Comparison of ENCODE assay signal across 17 cellular contexts in the genomic region with DNA sequence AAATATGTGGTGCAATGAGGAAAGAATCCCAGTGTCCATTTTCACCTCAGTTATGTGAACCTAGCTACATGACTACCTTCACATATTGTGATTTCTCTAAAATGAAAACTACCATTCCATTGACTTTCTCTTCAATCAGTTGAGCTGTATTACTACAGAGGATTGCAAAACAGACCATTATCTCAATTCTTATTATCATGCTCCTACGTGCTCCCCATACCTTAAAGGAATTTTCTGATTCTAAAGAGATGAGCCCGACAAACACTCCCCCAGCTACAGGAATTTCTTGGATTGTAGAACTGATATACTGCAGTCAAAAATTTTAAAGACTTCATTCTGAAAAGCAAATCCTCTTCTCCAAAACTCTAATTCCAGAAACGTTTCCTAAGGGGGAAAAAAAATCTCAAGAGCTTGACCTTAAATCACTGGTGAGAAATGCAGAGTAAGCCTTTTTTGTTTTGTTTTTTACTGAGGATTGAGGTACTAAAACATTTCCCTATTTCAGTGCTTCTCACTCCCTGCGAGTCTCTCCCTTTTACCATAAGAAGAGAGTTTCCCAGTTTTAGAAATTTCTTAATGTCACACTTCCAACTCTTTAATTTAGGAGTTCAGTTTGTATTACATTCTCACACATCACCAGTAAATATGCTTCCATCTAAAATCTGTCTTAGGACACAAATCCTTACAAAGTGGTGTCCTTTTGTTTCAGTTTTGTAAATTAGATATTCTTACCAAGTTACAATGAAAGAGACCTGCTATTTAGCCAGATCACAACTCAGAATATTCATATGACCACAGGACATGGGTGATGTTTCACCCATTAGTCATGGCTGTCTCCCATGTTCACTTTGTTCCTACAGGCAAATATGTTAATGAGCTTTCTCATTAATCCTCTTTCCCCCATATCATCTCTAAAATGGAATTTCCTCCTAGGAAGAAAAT.
DNase-seq lines count a peak whose midpoint lies in the region; ATAC-seq, FAIRE-seq and TF ChIP-seq lines count a peak whose summit lies in the region.
"Had no signal": no experiment of that assay in that cellular context is flagged by ENCODE, and none has a peak within 500 bp of the region (broad histone marks: within the 10 kb centered on the region; RNA-seq: fewer than 3 reads in every experiment).

No MANE protein-coding gene starts in this region.

- POLR2A ChIA-PET in HepG2 (lab: Yijun Ruan, JAX), result no interaction called here

- H3K4me3 ChIP-seq in HepG2 (replicated peaks in 1 of 3; ENCODE audit: insufficient read depth in 1 of 3, low read depth in 2 of 3, low read length in 3 of 3) (no peak overlapping the region), right lobe of liver (no peak overlapping the region), WERI-Rb-1 (ENCODE audit: low read depth, low read length) (no peak overlapping the region), Karpas-422 (ENCODE audit: low read length) (no peak overlapping the region)
- H3K4me3 ChIP-seq: body of pancreas, PC-9, upper lobe of left lung had no signal

- WGBS in HepG2 (ENCODE audit: low lambda C conversion rate), result 11% methylated on average over 4 of the region's 4 CpGs
- 52% methylated on average over 4 of the region's 4 CpGs for WGBS in right lobe of liver (ENCODE audit: insufficient coverage, low coverage, low lambda C conversion rate, missing lambda C conversion rate)

- H3K4me1 ChIP-seq in HepG2 (ENCODE audit: insufficient read depth, low read length) (no peaks in the 10 kb centered on the region), right lobe of liver (peaks cover 0 to 15% (median 0%) of the 10 kb centered on the region in 4 donors), foreskin keratinocyte (peaks cover 36% of the 10 kb centered on the region), Karpas-422 (ENCODE audit: low read length) (no peaks in the 10 kb centered on the region)
- H3K4me1 ChIP-seq: body of pancreas had no signal

- TF ChIP-seq POLR2A in HepG2 (IDR thresholded peaks at IDR 0.05; ENCODE audit: insufficient read depth in 1 of 2, low read depth in 2 of 2, low read length in 2 of 2) (no peak), right lobe of liver (IDR thresholded peaks at IDR 0.05) (no peak)

- TF ChIP-seq EP300 in HepG2 (IDR thresholded peaks at IDR 0.05; ENCODE audit: low read depth in 2 of 2, low read length in 2 of 2) (no peak), HepG2 (CRISPR knock-in tag; IDR thresholded peaks at IDR 0.05; ENCODE audit: borderline replicate concordance) (no peak)

- H2AFZ ChIP-seq in HepG2 (ENCODE audit: low read length) (no peak overlapping the region), Karpas-422 (ENCODE audit: low read length) (no peak overlapping the region)
- H2AFZ ChIP-seq: PC-9 had no signal

- no peaks in the 10 kb centered on the region for H3K36me3 ChIP-seq in HepG2 (replicated peaks in 1 of 2; ENCODE audit: control insufficient read depth in 1 of 2, insufficient read depth in 2 of 2, low read length in 2 of 2)
- H3K36me3 ChIP-seq in right lobe of liver, result no peaks in the 10 kb centered on the region
- H3K36me3 ChIP-seq in WERI-Rb-1, result peaks cover 33% of the 10 kb centered on the region
- H3K36me3 ChIP-seq in Karpas-422 (ENCODE audit: insufficient read depth, low read length), result no peaks in the 10 kb centered on the region
- H3K36me3 ChIP-seq: upper lobe of left lung had no signal

- no peaks in the 10 kb centered on the region for H3K9me2 ChIP-seq in Karpas-422 (replicated peaks; ENCODE audit: insufficient read depth, low read length)

- intact Hi-C loops in HepG2 (cut with micrococcal nuclease; ENCODE audit: unreplicated experiment) (no loop called here), right lobe of liver (cut with DNase I) (no loop called here)

- H3K9ac ChIP-seq in HepG2 (ENCODE audit: insufficient read depth, low read depth, low read length) (no peak overlapping the region), Karpas-422 (ENCODE audit: low read length) (no peak overlapping the region)

- FAIRE-seq in HepG2 (lab: Jason Lieb, UNC), result no peak

- no peak for ATAC-seq in HepG2
- no peak for ATAC-seq in right lobe of liver
- peak; percentile 82 for ATAC-seq in foreskin keratinocyte
- no peak for ATAC-seq in HG02759 (IDR thresholded peaks at IDR 0.05; ENCODE audit: unreplicated experiment)
- no peak for ATAC-seq in GM18873 (IDR thresholded peaks at IDR 0.05; ENCODE audit: low FRiP score, unreplicated experiment)
- ATAC-seq: body of pancreas; effector memory CD8-positive, alpha-beta T cell had no signal

- TF ChIP-seq RAD21 in HepG2 (CRISPR knock-in tag; IDR thresholded peaks at IDR 0.05), result no peak

- in situ Hi-C loops in HepG2 (cut with HindIII; ENCODE audit: extremely low pct_ligation_motif_present, low pct_unique_long_range_greater_than_20kb), result no loop called here

- no peaks in the 10 kb centered on the region for H3K79me2 ChIP-seq in HepG2 (ENCODE audit: insufficient read depth, low read length)
- H3K79me2 ChIP-seq in Karpas-422 (ENCODE audit: low read length), result no peaks in the 10 kb centered on the region

- no peaks in the 10 kb centered on the region for H4K20me1 ChIP-seq in HepG2 (ENCODE audit: insufficient read depth, low read length)
- H4K20me1 ChIP-seq in Karpas-422 (ENCODE audit: insufficient read depth, low read depth, low read length), result no peaks in the 10 kb centered on the region

- BruUV-seq in HepG2 (replicated peaks; lab: Mats Ljungman, UMichigan), result no TSS peak

- no peak overlapping the region for H3K27ac ChIP-seq in HepG2 (ENCODE audit: extremely low read length, insufficient read depth, low read length)
- no peak overlapping the region for H3K27ac ChIP-seq in right lobe of liver
- H3K27ac ChIP-seq in WERI-Rb-1, result peak overlapping the region; percentile 96
- H3K27ac ChIP-seq in foreskin keratinocyte, result peak overlapping the region; percentile 63
- H3K27ac ChIP-seq in Karpas-422 (ENCODE audit: low read length), result no peak overlapping the region
- H3K27ac ChIP-seq: body of pancreas, PC-9 had no signal

- no peak for TF ChIP-seq CTCF in HepG2 (CRISPR knock-in tag; IDR thresholded peaks at IDR 0.05)
- no peak for TF ChIP-seq CTCF in right lobe of liver (IDR thresholded peaks at IDR 0.05)
- TF ChIP-seq CTCF in WERI-Rb-1 (IDR thresholded peaks at IDR 0.05; ENCODE audit: low read depth, low read length), result no peak
- TF ChIP-seq CTCF in foreskin keratinocyte (conservative IDR thresholded peaks at IDR 0.05), result no peak

- DNase-seq in HepG2 (ENCODE audit: low spot score) (no peak), right lobe of liver (no peak), WERI-Rb-1 (no peak), foreskin keratinocyte (peak in 1 of 2 donors; percentile 81), Karpas-422 (no peak), AML-193 (lab: John Stamatoyannopoulos, UW) (no peak)
- DNase-seq: activated CD4-positive, alpha-beta memory T cell treated with anti-CD3 and anti-CD28 coated beads, Interleukin-2, amount 10 ng/mL, durations not matched to agents 7 days and 5 days; body of pancreas; effector memory CD8-positive, alpha-beta T cell; hippocampal formation; NCI-H2171; PC-9; posterior cingulate gyrus; T-helper 9 cell; upper lobe of left lung had no signal

- H3K9me3 ChIP-seq in HepG2 (ENCODE audit: low read length) (no peaks in the 10 kb centered on the region), right lobe of liver (no peaks in the 10 kb centered on the region), WERI-Rb-1 (ENCODE audit: severe bottlenecking) (no peaks in the 10 kb centered on the region), Karpas-422 (ENCODE audit: low read length) (no peaks in the 10 kb centered on the region)
- H3K9me3 ChIP-seq: body of pancreas, upper lobe of left lung had no signal

- CTCF ChIA-PET in HepG2 (lab: Yijun Ruan, JAX; ENCODE audit: low intra/inter-chr PET ratio, low total read pairs), result no interaction called here

- H3K27me3 ChIP-seq in HepG2 (ENCODE audit: control insufficient read depth in 1 of 2, insufficient read depth in 2 of 2, low read length in 2 of 2) (no peaks in the 10 kb centered on the region; a peak in 2 of 5 replicates), right lobe of liver (no peaks in the 10 kb centered on the region), WERI-Rb-1 (ENCODE audit: insufficient read depth, low read depth, severe bottlenecking) (no peaks in the 10 kb centered on the region), foreskin keratinocyte (no peaks in the 10 kb centered on the region), Karpas-422 (ENCODE audit: low read length) (no peaks in the 10 kb centered on the region)
- H3K27me3 ChIP-seq: body of pancreas, upper lobe of left lung had no signal

- no peak overlapping the region for H3K4me2 ChIP-seq in HepG2 (ENCODE audit: low read depth, low read length)
- H3K4me2 ChIP-seq in Karpas-422 (ENCODE audit: low read depth, low read length, poor library complexity, severe bottlenecking), result no peak overlapping the region
- H3K4me2 ChIP-seq: PC-9 had no signal

TF ChIP-seq in HepG2, 621 proteins besides CTCF, POLR2A, EP300 and RAD21:
- peak; percentile 69; the same call in 1 of the 2 replicates for TF ChIP-seq MAFF (IDR thresholded peaks at IDR 0.05; ENCODE audit: low read depth, low read length)
- TF ChIP-seq MAFK (conservative IDR thresholded peaks at IDR 0.05 in 1 of 2, IDR thresholded peaks at IDR 0.05 in 1 of 2; ENCODE audit: low read length in 2 of 2), result peak; percentile 51 to 77
- TF ChIP-seq, protein P1, sequence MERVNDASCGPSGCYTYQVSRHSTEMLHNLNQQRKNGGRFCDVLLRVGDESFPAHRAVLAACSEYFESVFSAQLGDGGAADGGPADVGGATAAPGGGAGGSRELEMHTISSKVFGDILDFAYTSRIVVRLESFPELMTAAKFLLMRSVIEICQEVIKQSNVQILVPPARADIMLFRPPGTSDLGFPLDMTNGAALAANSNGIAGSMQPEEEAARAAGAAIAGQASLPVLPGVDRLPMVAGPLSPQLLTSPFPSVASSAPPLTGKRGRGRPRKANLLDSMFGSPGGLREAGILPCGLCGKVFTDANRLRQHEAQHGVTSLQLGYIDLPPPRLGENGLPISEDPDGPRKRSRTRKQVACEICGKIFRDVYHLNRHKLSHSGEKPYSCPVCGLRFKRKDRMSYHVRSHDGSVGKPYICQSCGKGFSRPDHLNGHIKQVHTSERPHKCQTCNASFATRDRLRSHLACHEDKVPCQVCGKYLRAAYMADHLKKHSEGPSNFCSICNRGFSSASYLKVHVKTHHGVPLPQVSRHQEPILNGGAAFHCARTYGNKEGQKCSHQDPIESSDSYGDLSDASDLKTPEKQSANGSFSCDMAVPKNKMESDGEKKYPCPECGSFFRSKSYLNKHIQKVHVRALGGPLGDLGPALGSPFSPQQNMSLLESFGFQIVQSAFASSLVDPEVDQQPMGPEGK (CRISPR knock-in tag; IDR thresholded peaks at IDR 0.05), result no peak
TF ChIP-seq in HepG2: peak in this region for 2.

Comparison
In these comparisons a context has a peak if more than half of its experiments do, and no peak if none do; other contexts are left out.
1. H3K27ac ChIP-seq: peak in WERI-Rb-1 (single experiment) and foreskin keratinocyte (single experiment); none in HepG2 (single experiment), right lobe of liver (0 of 3) and Karpas-422 (single experiment).